In genomic region chr11:94669032-94669431, GRCh38 we compare ENCODE assay signal across 31 cellular contexts.
"Had no signal": no experiment of that assay in that cellular context is flagged by ENCODE, and none has a peak within 500 bp of the region (broad histone marks: within the 10 kb centered on the region; RNA-seq: fewer than 3 reads in every experiment).

No MANE protein-coding gene starts in this region.

- H3K4me1 Mint-ChIP-seq: activated B cell treated with CpG ODN at 0.5 μM for 24 hours; activated T-helper 17 cell treated with anti-CD3 and anti-CD28 coated beads, Interleukin-2, amount 50 U/mL, for 72 hours had no signal

- H3K4me3 ChIP-seq: esophagus squamous epithelium, gastroesophageal sphincter had no signal

- H3K36me3 Mint-ChIP-seq: activated naive CD8-positive, alpha-beta T cell had no signal

- H3K4me3 Mint-ChIP-seq: activated B cell treated with CpG ODN at 0.5 μM for 24 hours; activated CD8-positive, alpha-beta T cell treated with anti-CD3 and anti-CD28 coated beads for 36 hours; activated naive CD8-positive, alpha-beta T cell; activated T-cell treated with anti-CD3 and anti-CD28 coated beads, Interleukin-2, amount 50 U/mL, for 4 hours; activated T-helper 17 cell treated with anti-CD3 and anti-CD28 coated beads, Interleukin-2, amount 50 U/mL, for 72 hours; T-helper 17 cell; T-helper 2 cell treated with Interferon-gamma antibody and Interleukin-4, amounts not matched to agents 5 μg/mL and 100 μg/mL, for 36 hours had no signal

- H3K36me3 ChIP-seq: brain microvascular endothelial cell, esophagus squamous epithelium, gastroesophageal sphincter, WERI-Rb-1 had no signal

- FAIRE-seq: astrocyte, colon, endometrium, endothelial cell of umbilical vein had no signal

- H3K27me3 Mint-ChIP-seq: activated CD8-positive, alpha-beta T cell treated with anti-CD3 and anti-CD28 coated beads for 36 hours had no signal

- H3K27ac Mint-ChIP-seq: activated B cell treated with CpG ODN at 0.5 μM for 24 hours; activated CD8-positive, alpha-beta T cell treated with anti-CD3 and anti-CD28 coated beads for 36 hours; activated naive CD8-positive, alpha-beta T cell; activated T-helper 17 cell treated with anti-CD3 and anti-CD28 coated beads, Interleukin-2, amount 50 U/mL, for 72 hours; T-helper 17 cell; T-helper 2 cell treated with Interferon-gamma antibody and Interleukin-4, amounts not matched to agents 5 μg/mL and 100 μg/mL, for 36 hours had no signal

- H3K27me3 ChIP-seq: brain microvascular endothelial cell, esophagus squamous epithelium, gastroesophageal sphincter had no signal

- H3K9me3 Mint-ChIP-seq: activated B cell treated with CpG ODN at 0.5 μM for 24 hours; activated CD8-positive, alpha-beta T cell treated with anti-CD3 and anti-CD28 coated beads for 36 hours; activated T-cell treated with anti-CD3 and anti-CD28 coated beads, Interleukin-2, amount 50 U/mL, for 4 hours; activated T-helper 17 cell treated with anti-CD3 and anti-CD28 coated beads, Interleukin-2, amount 50 U/mL, for 72 hours; T-helper 2 cell treated with Interferon-gamma antibody and Interleukin-4, amounts not matched to agents 5 μg/mL and 100 μg/mL, for 36 hours had no signal

- H3K9me3 ChIP-seq: esophagus squamous epithelium, gastroesophageal sphincter had no signal

- DNase-seq: activated B cell treated with CpG ODN at 0.5 μM for 24 hours; activated CD4-positive, alpha-beta T cell treated with anti-CD3 and anti-CD28 coated beads for 48 hours; activated CD4-positive, alpha-beta T cell treated with anti-CD3 and anti-CD28 coated beads, Interleukin-2, amount 50 U/mL, for 1 hour; activated CD4-positive, alpha-beta T cell treated with anti-CD3 and anti-CD28 coated beads, Interleukin-2, amount 50 U/mL, for 48 hours; activated CD8-positive, alpha-beta memory T cell treated with anti-CD3 and anti-CD28 coated beads for 24 hours; activated CD8-positive, alpha-beta T cell treated with anti-CD3 and anti-CD28 coated beads for 36 hours; activated effector memory CD4-positive, alpha-beta T cell treated with Interleukin-2 at 50 U/mL for 16 hours; activated gamma-delta T cell treated with Interleukin-2 at 50 U/mL for 16 hours; activated naive CD4-positive, alpha-beta T cell treated with anti-CD3 and anti-CD28 coated beads, Interleukin-2, amount 50 U/mL, for 16 hours; activated naive CD4-positive, alpha-beta T cell treated with Interleukin-2 at 50 U/mL for 16 hours; activated T-cell treated with anti-CD3 and anti-CD28 coated beads, Interleukin-2, amount 50 U/mL, for 4 hours; amniotic stem cell; brain microvascular endothelial cell; caudate nucleus; effector CD8-positive, alpha-beta T cell; esophagus squamous epithelium; foreskin melanocyte; T-helper 1 cell; T-helper 17 cell; T1000; WERI-Rb-1 had no signal

- H3K27ac ChIP-seq: brain microvascular endothelial cell, epithelial cell of prostate, esophagus squamous epithelium, gastroesophageal sphincter, WERI-Rb-1 had no signal

- ATAC-seq: activated CD4-positive, CD25-positive, alpha-beta regulatory T cell treated with anti-CD3 and anti-CD28 coated beads, Interleukin-2, amount 50 U/mL, for 24 hours; activated CD8-positive, alpha-beta T cell treated with anti-CD3 and anti-CD28 coated beads for 36 hours; activated T-cell treated with anti-CD3 and anti-CD28 coated beads, Interleukin-2, amount 50 U/mL, for 4 hours; activated T-helper 17 cell treated with anti-CD3 and anti-CD28 coated beads, Interleukin-2, amount 50 U/mL, for 72 hours; gastroesophageal sphincter; T-helper 17 cell had no signal
